Comparison of ENCODE assay signal across 10 cellular contexts in the genomic region with DNA sequence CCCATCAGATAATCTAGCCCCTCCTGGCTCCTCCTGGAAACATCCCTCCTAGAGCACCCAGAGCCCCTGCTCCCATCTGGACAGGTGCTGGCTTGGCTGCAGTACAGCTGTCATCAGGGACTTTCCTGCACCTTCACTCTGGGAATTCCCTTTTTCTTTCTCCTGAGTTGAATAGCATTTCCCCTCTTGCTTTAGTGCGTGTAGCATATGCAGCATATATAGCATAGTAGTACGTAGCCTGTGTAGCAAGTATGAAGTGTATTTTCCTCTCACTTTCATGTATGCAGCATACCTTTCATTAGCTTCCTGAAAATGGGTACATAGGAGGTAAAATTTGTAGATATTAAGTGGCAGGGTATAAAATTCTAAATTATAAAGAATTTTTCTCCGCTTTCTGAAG.
DNase-seq lines count a peak whose midpoint lies in the region; ATAC-seq lines count a peak whose summit lies in the region.
"Had no signal": no experiment of that assay in that cellular context is flagged by ENCODE, and none has a peak within 500 bp of the region (broad histone marks: within the 10 kb centered on the region; RNA-seq: fewer than 3 reads in every experiment).

No MANE protein-coding gene starts in this region.

- peak overlapping the region; percentile 67 for H3K27ac Mint-ChIP-seq in activated T-cell treated with anti-CD3 and anti-CD28 coated beads, Interleukin-2, amount 50 U/mL, for 24 hours
- H3K27ac Mint-ChIP-seq in stimulated activated memory B cell treated with anti-CD40 and anti-IgM and Interleukin-4, amounts not matched to agents 10 μg/mL and 1 μg/mL and 100 μg/mL, for 72 hours, result peak overlapping the region; percentile 85

- ATAC-seq in GM21825 (IDR thresholded peaks at IDR 0.05; ENCODE audit: unreplicated experiment) (peak; percentile 97), HG03521 (IDR thresholded peaks at IDR 0.05; ENCODE audit: unreplicated experiment) (peak; percentile 85), Right ventricle myocardium superior (ENCODE audit: poor library complexity) (no peak), left lobe of liver (no peak)
- ATAC-seq in stimulated activated memory B cell treated with anti-CD40 and anti-IgM and Interleukin-4, amounts not matched to agents 10 μg/mL and 1 μg/mL and 100 μg/mL, for 72 hours, result peak; percentile 94
- ATAC-seq: HCT116 had no signal

- no peaks in the 10 kb centered on the region for H3K27me3 Mint-ChIP-seq in activated T-cell treated with anti-CD3 and anti-CD28 coated beads, Interleukin-2, amount 50 U/mL, for 24 hours
- H3K27me3 Mint-ChIP-seq in stimulated activated memory B cell treated with anti-CD40 and anti-IgM and Interleukin-4, amounts not matched to agents 10 μg/mL and 1 μg/mL and 100 μg/mL, for 72 hours, result no peaks in the 10 kb centered on the region

- H3K4me1 Mint-ChIP-seq in activated T-cell treated with anti-CD3 and anti-CD28 coated beads, Interleukin-2, amount 50 U/mL, for 24 hours (ENCODE audit: low read depth), result peaks cover 27% of the 10 kb centered on the region
- H3K4me1 Mint-ChIP-seq in stimulated activated memory B cell treated with anti-CD40 and anti-IgM and Interleukin-4, amounts not matched to agents 10 μg/mL and 1 μg/mL and 100 μg/mL, for 72 hours, result peaks cover 27% of the 10 kb centered on the region

- no peaks in the 10 kb centered on the region for H3K9me3 Mint-ChIP-seq in activated T-cell treated with anti-CD3 and anti-CD28 coated beads, Interleukin-2, amount 50 U/mL, for 24 hours
- no peaks in the 10 kb centered on the region for H3K9me3 Mint-ChIP-seq in stimulated activated memory B cell treated with anti-CD40 and anti-IgM and Interleukin-4, amounts not matched to agents 10 μg/mL and 1 μg/mL and 100 μg/mL, for 72 hours

- peaks cover 55% of the 10 kb centered on the region for H3K36me3 Mint-ChIP-seq in activated T-cell treated with anti-CD3 and anti-CD28 coated beads, Interleukin-2, amount 50 U/mL, for 24 hours (ENCODE audit: low read depth)
- H3K36me3 Mint-ChIP-seq in stimulated activated memory B cell treated with anti-CD40 and anti-IgM and Interleukin-4, amounts not matched to agents 10 μg/mL and 1 μg/mL and 100 μg/mL, for 72 hours, result peaks cover 48% of the 10 kb centered on the region

- H3K4me3 Mint-ChIP-seq in activated T-cell treated with anti-CD3 and anti-CD28 coated beads, Interleukin-2, amount 50 U/mL, for 24 hours, result no peak overlapping the region
- H3K4me3 Mint-ChIP-seq in stimulated activated memory B cell treated with anti-CD40 and anti-IgM and Interleukin-4, amounts not matched to agents 10 μg/mL and 1 μg/mL and 100 μg/mL, for 72 hours, result no peak overlapping the region

- intact Hi-C loops in Right ventricle myocardium superior (cut with DNase I), result no loop called here

- no peak for DNase-seq in activated T-cell treated with anti-CD3 and anti-CD28 coated beads, Interleukin-2, amount 50 U/mL, for 24 hours
- DNase-seq in activated T-cell treated with anti-CD3 and anti-CD28 coated beads for 4 hours, result no peak
- no peak for DNase-seq in Right ventricle myocardium superior
- no peak for DNase-seq in DMS114 treated with DMSO at 0.1 percent for 48 hours (lab: John Stamatoyannopoulos, UW; ENCODE audit: unreplicated experiment)
- DNase-seq in left lobe of liver (ENCODE audit: low spot score), result no peak
- DNase-seq: NCI-H446 treated with DMSO at 0.1 percent for 48 hours had no signal

Comparison
In these comparisons a context has a peak if more than half of its experiments do, and no peak if none do; other contexts are left out.
1. ATAC-seq: peak in GM21825 (single experiment), HG03521 (single experiment) and stimulated activated memory B cell treated with anti-CD40 and anti-IgM and Interleukin-4, amounts not matched to agents 10 μg/mL and 1 μg/mL and 100 μg/mL, for 72 hours (single experiment); none in Right ventricle myocardium superior (single experiment) and left lobe of liver (single experiment).